1 cellular context compared by ENCODE assay signal in genomic region chr12:89351489-89352241, GRCh38.
TF ChIP-seq lines count a peak whose summit lies in the region.

No MANE protein-coding gene starts in this region.

TF ChIP-seq in endothelial cell of umbilical vein, 7 proteins besides CTCF, POLR2A, EP300 and RAD21:
- TF ChIP-seq GATA2 (IDR thresholded peaks at IDR 0.05; ENCODE audit: insufficient read depth, insufficient read length, low read depth, low read length) = no peak
- TF ChIP-seq MYC (IDR thresholded peaks at IDR 0.05; ENCODE audit: low read depth, low read length) = no peak
- no peak for TF ChIP-seq EZH2 (IDR thresholded peaks at IDR 0.05; ENCODE audit: borderline replicate concordance, low read depth, low read length, severe bottlenecking)
- TF ChIP-seq MAX (IDR thresholded peaks at IDR 0.05; ENCODE audit: insufficient read depth, insufficient read length) = no peak
- no peak for TF ChIP-seq FOS (IDR thresholded peaks at IDR 0.05; ENCODE audit: borderline replicate concordance, insufficient read depth, low read length)
- no peak for TF ChIP-seq POLR2AphosphoS5 (IDR thresholded peaks at IDR 0.05; ENCODE audit: insufficient read depth, low read depth, low read length)
- TF ChIP-seq JUN (IDR thresholded peaks at IDR 0.05; ENCODE audit: borderline replicate concordance, insufficient read depth, insufficient read length, low read depth) = no peak
